13 cellular contexts compared by ENCODE assay signal in genomic region chr10:125824736-125825135, GRCh38. TPM values are rescaled to one million over a fixed set of nuclear protein-coding genes. Genes with fewer than 3 reads are reported as not detected.
A peak's percentile ranks its signal among the peaks of the same experiment; 100 is the strongest.
DNase-seq lines count a peak whose midpoint lies in the region; ATAC-seq and TF ChIP-seq lines count a peak whose summit lies in the region.
"Had no signal": no experiment of that assay in that cellular context is flagged by ENCODE, and none has a peak within 500 bp of the region (broad histone marks: within the 10 kb centered on the region; RNA-seq: fewer than 3 reads in every experiment).

No MANE protein-coding gene starts in this region.

- no peak overlapping the region for H3K27ac ChIP-seq in lower lobe of right lung
- H3K27ac ChIP-seq: pancreas had no signal

- no peaks in the 10 kb centered on the region for H3K27me3 ChIP-seq in BE2C
- H3K27me3 ChIP-seq in lower lobe of right lung (ENCODE audit: low read depth) = no peaks in the 10 kb centered on the region
- H3K27me3 ChIP-seq: pancreas had no signal

- H3K4me3 ChIP-seq in BE2C (ENCODE audit: low read depth, low read length) (peak overlapping the region; percentile 100), astrocyte of the spinal cord (ENCODE audit: low read depth, low read length) (peak overlapping the region; percentile 72), lower lobe of right lung (peak overlapping the region; percentile 89)

- TF ChIP-seq CTCF in BE2C (IDR thresholded peaks at IDR 0.05; ENCODE audit: low read depth, low read length) = no peak
- no peak for TF ChIP-seq CTCF in astrocyte of the spinal cord (IDR thresholded peaks at IDR 0.05; ENCODE audit: low read depth, low read length)
- TF ChIP-seq CTCF in lower lobe of right lung (IDR thresholded peaks at IDR 0.05) = no peak
- no peak for TF ChIP-seq CTCF in WTC11 (IDR thresholded peaks at IDR 0.05)

- H3K9me3 ChIP-seq in BE2C (no peaks in the 10 kb centered on the region), lower lobe of right lung (no peaks in the 10 kb centered on the region)
- H3K9me3 ChIP-seq: pancreas had no signal

- H3K36me3 ChIP-seq in BE2C = peaks cover 38% of the 10 kb centered on the region
- peaks cover 33% of the 10 kb centered on the region for H3K36me3 ChIP-seq in lower lobe of right lung

- H3K9me3 Mint-ChIP-seq in WTC11 = no peaks in the 10 kb centered on the region
- H3K9me3 Mint-ChIP-seq: dendritic cell treated with granulocyte-macrophage colony-stimulating factor and Interleukin-4, amounts not matched to agents 40 ng/mL and 50 ng/mL, for 4 days; stimulated activated naive CD8-positive, alpha-beta T cell treated with anti-CD3 and anti-CD28 coated beads, Interleukin-15, Interleukin-2, amounts not matched to agents 100 ng/mL and 50 ng/mL, for 24 hours had no signal

- DNase-seq in BE2C (no peak), HS-5 (ENCODE audit: low read depth) (peak; percentile 56), astrocyte of the spinal cord (ENCODE audit: low read depth, low spot score) (no peak), lower lobe of right lung (no peak), T1000 (lab: John Stamatoyannopoulos, UW) (no peak), WTC11 (ENCODE audit: low spot score) (no peak), SK-N-DZ (ENCODE audit: low spot score) (no peak), COR-L47 (lab: John Stamatoyannopoulos, UW) (no peak)
- DNase-seq: NCI-H2107, pancreas had no signal

- in situ Hi-C loops in astrocyte of the spinal cord (cut with HindIII; ENCODE audit: low sequenced_read_pairs) = no loop called here

- peaks cover 41% of the 10 kb centered on the region for H3K36me3 Mint-ChIP-seq in WTC11

- H3K27ac Mint-ChIP-seq in WTC11 = no peak overlapping the region
- H3K27ac Mint-ChIP-seq: dendritic cell treated with granulocyte-macrophage colony-stimulating factor and Interleukin-4, amounts not matched to agents 40 ng/mL and 50 ng/mL, for 4 days; stimulated activated naive CD8-positive, alpha-beta T cell treated with anti-CD3 and anti-CD28 coated beads, Interleukin-15, Interleukin-2, amounts not matched to agents 100 ng/mL and 50 ng/mL, for 24 hours had no signal

- intact Hi-C loops in lower lobe of right lung (cut with DNase I) = no loop called here

- H3K4me1 Mint-ChIP-seq in WTC11 = peaks cover 4% of the 10 kb centered on the region

- ATAC-seq in lower lobe of right lung = no peak
- no peak for ATAC-seq in WTC11
- ATAC-seq: pancreas had no signal

- H3K4me1 ChIP-seq in BE2C (no peaks in the 10 kb centered on the region), lower lobe of right lung (peaks cover 34% of the 10 kb centered on the region)

- no peak overlapping the region for H3K4me3 Mint-ChIP-seq in WTC11
- H3K4me3 Mint-ChIP-seq: dendritic cell treated with granulocyte-macrophage colony-stimulating factor and Interleukin-4, amounts not matched to agents 40 ng/mL and 50 ng/mL, for 4 days; stimulated activated naive CD8-positive, alpha-beta T cell treated with anti-CD3 and anti-CD28 coated beads, Interleukin-15, Interleukin-2, amounts not matched to agents 100 ng/mL and 50 ng/mL, for 24 hours had no signal

- CTCF ChIA-PET in WTC11 (lab: Charles Lee) = no interaction called here

- H3K27me3 Mint-ChIP-seq in WTC11 (ENCODE audit: low read depth) = no peaks in the 10 kb centered on the region
- H3K27me3 Mint-ChIP-seq: dendritic cell treated with granulocyte-macrophage colony-stimulating factor and Interleukin-4, amounts not matched to agents 40 ng/mL and 50 ng/mL, for 4 days; stimulated activated naive CD8-positive, alpha-beta T cell treated with anti-CD3 and anti-CD28 coated beads, Interleukin-15, Interleukin-2, amounts not matched to agents 100 ng/mL and 50 ng/mL, for 24 hours had no signal

- POLR2A ChIA-PET in WTC11 (lab: Charles Lee) = no interaction called here

TF ChIP-seq in WTC11, 78 proteins besides CTCF, POLR2A, EP300 and RAD21:
- no peak for TF ChIP-seq ZNF423 (CRISPR knock-in tag; IDR thresholded peaks at IDR 0.05)
- TF ChIP-seq, protein P1, sequence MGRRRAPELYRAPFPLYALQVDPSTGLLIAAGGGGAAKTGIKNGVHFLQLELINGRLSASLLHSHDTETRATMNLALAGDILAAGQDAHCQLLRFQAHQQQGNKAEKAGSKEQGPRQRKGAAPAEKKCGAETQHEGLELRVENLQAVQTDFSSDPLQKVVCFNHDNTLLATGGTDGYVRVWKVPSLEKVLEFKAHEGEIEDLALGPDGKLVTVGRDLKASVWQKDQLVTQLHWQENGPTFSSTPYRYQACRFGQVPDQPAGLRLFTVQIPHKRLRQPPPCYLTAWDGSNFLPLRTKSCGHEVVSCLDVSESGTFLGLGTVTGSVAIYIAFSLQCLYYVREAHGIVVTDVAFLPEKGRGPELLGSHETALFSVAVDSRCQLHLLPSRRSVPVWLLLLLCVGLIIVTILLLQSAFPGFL (CRISPR knock-in tag; IDR thresholded peaks at IDR 0.05; ENCODE audit: borderline replicate concordance) = no peak
- no peak for TF ChIP-seq ZNF396 (CRISPR knock-in tag; IDR thresholded peaks at IDR 0.05; ENCODE audit: borderline replicate concordance)
- no peak for TF ChIP-seq RORB (CRISPR knock-in tag; IDR thresholded peaks at IDR 0.05)
- TF ChIP-seq TP53 (CRISPR knock-in tag; IDR thresholded peaks at IDR 0.05) = no peak
- TF ChIP-seq, protein P2, sequence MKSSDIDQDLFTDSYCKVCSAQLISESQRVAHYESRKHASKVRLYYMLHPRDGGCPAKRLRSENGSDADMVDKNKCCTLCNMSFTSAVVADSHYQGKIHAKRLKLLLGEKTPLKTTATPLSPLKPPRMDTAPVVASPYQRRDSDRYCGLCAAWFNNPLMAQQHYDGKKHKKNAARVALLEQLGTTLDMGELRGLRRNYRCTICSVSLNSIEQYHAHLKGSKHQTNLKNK (CRISPR knock-in tag; IDR thresholded peaks at IDR 0.05) = no peak
- TF ChIP-seq ZNF317 (CRISPR knock-in tag; IDR thresholded peaks at IDR 0.05; ENCODE audit: borderline replicate concordance, low read depth) = no peak
- TF ChIP-seq SMAD3 (CRISPR knock-in tag; IDR thresholded peaks at IDR 0.05; ENCODE audit: borderline replicate concordance) = no peak
- TF ChIP-seq ATF6 (CRISPR knock-in tag; IDR thresholded peaks at IDR 0.05) = no peak
- TF ChIP-seq KAT7 (CRISPR knock-in tag; IDR thresholded peaks at IDR 0.05; ENCODE audit: borderline replicate concordance) = no peak
- TF ChIP-seq MXD4 (CRISPR knock-in tag; IDR thresholded peaks at IDR 0.05; ENCODE audit: borderline replicate concordance) = no peak
- TF ChIP-seq TCF7 (CRISPR knock-in tag; IDR thresholded peaks at IDR 0.05; ENCODE audit: low read depth) = no peak
- TF ChIP-seq ZNF671 (CRISPR knock-in tag; IDR thresholded peaks at IDR 0.05) = no peak
- no peak for TF ChIP-seq ELF4 (CRISPR knock-in tag; IDR thresholded peaks at IDR 0.05; ENCODE audit: low read depth)
- no peak for TF ChIP-seq ZNF138 (CRISPR knock-in tag; conservative IDR thresholded peaks at IDR 0.05)
- no peak for TF ChIP-seq NR1H2 (CRISPR knock-in tag; IDR thresholded peaks at IDR 0.05)
- TF ChIP-seq IRF2 (CRISPR knock-in tag; IDR thresholded peaks at IDR 0.05; ENCODE audit: borderline replicate concordance, low read depth) = no peak
- TF ChIP-seq E2F1 (CRISPR knock-in tag; IDR thresholded peaks at IDR 0.05) = no peak

RNA-seq across cellular contexts. Expression of gene BCCIP, which starts 1.4 kb away (rescaled TPM):
- polyA plus RNA-seq in BE2C (2012; ENCODE audit: insufficient read depth, insufficient read length, low read depth) = 93.3 TPM
- total RNA-seq in lower lobe of right lung (39.8 TPM), WTC11 (2021) (95.3 to 102 TPM (median 96.4 TPM) in 3 replicates)
- polyA plus RNA-seq in SK-N-DZ (2014; cell fraction: cytosol; rRNA removed) = 109 and 132 TPM in 2 replicates
- 76.1 and 86.2 TPM in 2 replicates for polyA plus RNA-seq in SK-N-DZ (2014; cell fraction: nucleus; rRNA removed)

RNA-seq across cellular contexts. Expression of gene UROS, which starts 1.7 kb away (rescaled TPM):
- polyA plus RNA-seq in BE2C (2012; ENCODE audit: insufficient read depth, insufficient read length, low read depth) = 41.5 TPM
- total RNA-seq in lower lobe of right lung (27.0 TPM), WTC11 (2021) (46.9 to 49.7 TPM (median 48.7 TPM) in 3 replicates)
- polyA plus RNA-seq in SK-N-DZ (2014; cell fraction: cytosol; rRNA removed) = 110 and 112 TPM in 2 replicates
- 83.5 and 94.3 TPM in 2 replicates for polyA plus RNA-seq in SK-N-DZ (2014; cell fraction: nucleus; rRNA removed)

RNA-seq across cellular contexts. Expression of gene MMP21, which starts 49.1 kb away (rescaled TPM):
- not detected for polyA plus RNA-seq in BE2C (2012; ENCODE audit: insufficient read depth, insufficient read length, low read depth)
- total RNA-seq in lower lobe of right lung (not detected), WTC11 (2021) (not detected in 3 replicates)
- not detected in 2 replicates for polyA plus RNA-seq in SK-N-DZ (2014; cell fraction: cytosol; rRNA removed)
- 0.53 TPM in 1 of 2 replicates, not detected in the other for polyA plus RNA-seq in SK-N-DZ (2014; cell fraction: nucleus; rRNA removed)
- total RNA-seq: activated CD8-positive, alpha-beta memory T cell treated with anti-CD3 and anti-CD28 coated beads for 36 hours had no signal

RNA-seq across cellular contexts. Expression of gene DHX32, which starts 56.4 kb away (rescaled TPM):
- 4.2 TPM for polyA plus RNA-seq in BE2C (2012; ENCODE audit: insufficient read depth, insufficient read length, low read depth)
- total RNA-seq in lower lobe of right lung (31.9 TPM), WTC11 (2021) (22.7 to 28.0 TPM (median 25.6 TPM) in 3 replicates)
- polyA plus RNA-seq in SK-N-DZ (2014; cell fraction: cytosol; rRNA removed) = 11.9 and 16.3 TPM in 2 replicates
- 12.9 and 14.2 TPM in 2 replicates for polyA plus RNA-seq in SK-N-DZ (2014; cell fraction: nucleus; rRNA removed)
